17 cellular contexts compared by ENCODE assay signal in genomic region chr4:1090465-1091440, GRCh38. TPM values are rescaled to one million over a fixed set of nuclear protein-coding genes. Genes with fewer than 3 reads are reported as not detected.
DNase-seq lines count a peak whose midpoint lies in the region; ATAC-seq, FAIRE-seq and TF ChIP-seq lines count a peak whose summit lies in the region.
"Had no signal": no experiment of that assay in that cellular context is flagged by ENCODE, and none has a peak within 500 bp of the region (broad histone marks: within the 10 kb centered on the region; RNA-seq: fewer than 3 reads in every experiment).

No MANE protein-coding gene starts in this region.

- ATAC-seq in activated naive CD4-positive, alpha-beta T cell treated with anti-CD3 and anti-CD28 coated beads, Interleukin-2, amount 50 U/mL, for 72 hours, result peak in 1 of 2 donors; percentile 83
- ATAC-seq: Panc1 had no signal

- no peaks in the 10 kb centered on the region for H3K36me3 ChIP-seq in bronchial epithelial cell (ENCODE audit: control insufficient read depth, insufficient read depth, low read length)

- H3K4me3 Mint-ChIP-seq in activated naive CD4-positive, alpha-beta T cell treated with anti-CD3 and anti-CD28 coated beads for 36 hours, result no peak overlapping the region

- no peaks in the 10 kb centered on the region for H3K27me3 ChIP-seq in bronchial epithelial cell (ENCODE audit: control insufficient read depth, insufficient read depth, low read length)

- no peak for TF ChIP-seq CTCF in bronchial epithelial cell (IDR thresholded peaks at IDR 0.05; ENCODE audit: insufficient read depth, low read length, severe bottlenecking)

- no peak for TF ChIP-seq POLR2A in H54 (IDR thresholded peaks at IDR 0.05; ENCODE audit: low read depth, low read length)

- H3K4me1 Mint-ChIP-seq in activated naive CD4-positive, alpha-beta T cell treated with anti-CD3 and anti-CD28 coated beads for 36 hours (ENCODE audit: low read depth), result no peaks in the 10 kb centered on the region

- no peak for DNase-seq in activated naive CD4-positive, alpha-beta T cell treated with anti-CD3 and anti-CD28 coated beads, Interleukin-2, amount 50 U/mL, for 72 hours (ENCODE audit: low spot score in 2 of 2)
- DNase-seq in activated naive CD4-positive, alpha-beta T cell treated with anti-CD3 and anti-CD28 coated beads for 36 hours, result no peak
- no peak for DNase-seq in bronchial epithelial cell (ENCODE audit: low read depth)
- DNase-seq in posterior vena cava (ENCODE audit: low spot score), result peak; percentile 41
- DNase-seq in NCI-H187 treated with DMSO at 0.1 percent for 48 hours (lab: John Stamatoyannopoulos, UW), result no peak
- no peak for DNase-seq in H54 (ENCODE audit: insufficient read length, low spot score)
- DNase-seq in NCI-H524 treated with DMSO at 0.1 percent for 48 hours (lab: John Stamatoyannopoulos, UW), result no peak
- DNase-seq: C1 segment of cervical spinal cord, DND-41, GM23248, KBM-7, MV-4-11, NCI-H1436, NCI-H2081, NCI-H510A had no signal

- H3K27ac Mint-ChIP-seq in activated naive CD4-positive, alpha-beta T cell treated with anti-CD3 and anti-CD28 coated beads, Interleukin-2, amount 50 U/mL, for 72 hours, result peak overlapping the region; percentile 36 to 51
- H3K27ac Mint-ChIP-seq in activated naive CD4-positive, alpha-beta T cell treated with anti-CD3 and anti-CD28 coated beads for 36 hours, result no peak overlapping the region

- H3K4me3 ChIP-seq in bronchial epithelial cell (ENCODE audit: low read depth, low read length), result no peak overlapping the region
- H3K4me3 ChIP-seq: GM23248 had no signal

- peak; percentile 32 for FAIRE-seq in bronchial epithelial cell (lab: Jason Lieb, UNC)
- FAIRE-seq in H54 (lab: Jason Lieb, UNC), result no peak
- FAIRE-seq: G401.6 had no signal

- CTCF ChIA-PET in activated naive CD4-positive, alpha-beta T cell treated with anti-CD3 and anti-CD28 coated beads for 36 hours (lab: Charles Lee), result no interaction called here

- intact Hi-C loops in activated naive CD4-positive, alpha-beta T cell treated with anti-CD3 and anti-CD28 coated beads for 36 hours (cut with micrococcal nuclease), result no loop called here
- intact Hi-C loops in posterior vena cava (cut with DNase I), result no loop called here

- peaks cover 9 to 16% of the 10 kb centered on the region in 2 donors for H3K36me3 Mint-ChIP-seq in activated naive CD4-positive, alpha-beta T cell treated with anti-CD3 and anti-CD28 coated beads, Interleukin-2, amount 50 U/mL, for 72 hours
- H3K36me3 Mint-ChIP-seq in activated naive CD4-positive, alpha-beta T cell treated with anti-CD3 and anti-CD28 coated beads for 36 hours (ENCODE audit: low read depth), result no peaks in the 10 kb centered on the region

- H3K27me3 Mint-ChIP-seq in activated naive CD4-positive, alpha-beta T cell treated with anti-CD3 and anti-CD28 coated beads for 36 hours (ENCODE audit: low read depth), result peaks cover 3% of the 10 kb centered on the region

- peaks cover 15 to 16% of the 10 kb centered on the region in 2 donors for H3K9me3 Mint-ChIP-seq in activated naive CD4-positive, alpha-beta T cell treated with anti-CD3 and anti-CD28 coated beads, Interleukin-2, amount 50 U/mL, for 72 hours
- H3K9me3 Mint-ChIP-seq in activated naive CD4-positive, alpha-beta T cell treated with anti-CD3 and anti-CD28 coated beads for 36 hours, result peaks cover 12% of the 10 kb centered on the region

RNA-seq across cellular contexts. Expression of gene RNF212, which starts 22.6 kb away (rescaled TPM):
- 1 to 10 TPM; 3.5 to 4.5 TPM for total RNA-seq in activated naive CD4-positive, alpha-beta T cell treated with anti-CD3 and anti-CD28 coated beads, Interleukin-2, amount 50 U/mL, for 72 hours
- total RNA-seq in activated naive CD4-positive, alpha-beta T cell treated with anti-CD3 and anti-CD28 coated beads for 36 hours, result 1 to 10 TPM in 1 of 2 experiments, under 1 TPM in 1; 0.98 to 2.2 TPM
- total RNA-seq in bronchial epithelial cell (under 0.01 and 0.64 TPM in 2 replicates), posterior vena cava (1 to 10 TPM in 1 of 2 donors, under 1 TPM in 1; 0.76 to 4.0 TPM)
